7 cellular contexts compared by ENCODE assay signal in the genomic region with DNA sequence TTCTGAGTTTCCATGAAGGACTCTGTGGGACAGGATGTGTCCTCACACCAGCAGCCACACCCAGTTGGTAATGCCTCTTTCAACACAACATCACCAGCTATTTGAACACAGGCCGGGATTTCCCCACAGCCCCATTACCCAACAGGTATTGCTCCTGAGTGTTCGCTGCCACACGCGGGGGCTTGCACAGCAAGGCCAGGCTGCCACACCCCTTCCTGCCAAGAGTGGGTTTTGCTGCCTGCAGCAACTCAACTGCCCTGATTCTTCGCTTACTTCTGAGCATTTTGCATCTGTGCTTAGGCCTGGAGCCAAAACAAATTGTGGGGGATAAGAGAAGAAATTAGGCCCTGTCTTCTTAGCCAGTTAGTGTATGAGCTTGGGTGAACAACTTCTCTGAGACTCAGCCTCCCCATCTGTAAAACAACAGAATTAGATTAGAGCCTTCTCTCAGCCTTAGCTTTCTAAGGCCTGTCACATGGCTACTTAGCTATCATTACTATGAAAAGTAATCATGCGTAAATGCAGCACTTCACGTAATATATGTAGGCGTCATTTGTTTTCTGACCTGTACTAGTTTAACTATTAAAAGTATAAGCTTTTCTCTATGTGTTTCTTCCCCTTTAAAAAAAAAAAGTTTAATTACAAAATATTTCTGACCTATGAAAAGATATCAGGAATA. TPM values are rescaled to one million over a fixed set of nuclear protein-coding genes. Genes with fewer than 3 reads are reported as not detected.
DNase-seq lines count a peak whose midpoint lies in the region; ATAC-seq and TF ChIP-seq lines count a peak whose summit lies in the region.

No MANE protein-coding gene starts in this region.

- no peaks in the 10 kb centered on the region for H3K9me3 ChIP-seq in gastroesophageal sphincter
- no peaks in the 10 kb centered on the region for H3K9me3 ChIP-seq in SK-N-SH

- no peak overlapping the region for H2AFZ ChIP-seq in SK-N-SH (ENCODE audit: low read depth)

- H3K4me1 ChIP-seq in gastroesophageal sphincter, result peaks cover 0 to 6% (median 0%) of the 10 kb centered on the region in 3 donors
- no peaks in the 10 kb centered on the region for H3K4me1 ChIP-seq in SK-N-SH (ENCODE audit: control insufficient read depth in 1 of 2, insufficient read depth in 2 of 2, low read depth in 1 of 2, low read length in 1 of 2)

- no peak for TF ChIP-seq RAD21 in SK-N-SH (IDR thresholded peaks at IDR 0.05; ENCODE audit: low read length)

- no peak overlapping the region for H3K9ac ChIP-seq in SK-N-SH

- TF ChIP-seq EP300 in gastroesophageal sphincter (IDR thresholded peaks at IDR 0.05) (no peak), SK-N-SH (IDR thresholded peaks at IDR 0.05; ENCODE audit: borderline replicate concordance in 1 of 2, low read depth in 1 of 2, low read length in 1 of 2) (no peak)

- TF ChIP-seq CTCF in gastroesophageal sphincter (IDR thresholded peaks at IDR 0.05) (no peak), SK-N-SH (IDR thresholded peaks at IDR 0.05) (no peak)

- TF ChIP-seq POLR2A in gastroesophageal sphincter (IDR thresholded peaks at IDR 0.05), result no peak

- H3F3A ChIP-seq in SK-N-SH (replicated peaks; ENCODE audit: insufficient read depth), result no peaks in the 10 kb centered on the region

- DNase-seq in NOMO-1 treated with DMSO at 0.1 percent for 48 hours (lab: John Stamatoyannopoulos, UW; ENCODE audit: unreplicated experiment), result peak; percentile 91
- peak; percentile 28 for DNase-seq in activated T-cell treated with anti-CD3 and anti-CD28 coated beads for 1 hour (ENCODE audit: low read depth)
- peak in 5 of 6 experiments; percentile 8 to 64 (median 42) for DNase-seq in stimulated activated naive CD4-positive, alpha-beta T cell (lab: John Stamatoyannopoulos, UW)
- DNase-seq in NCI-H510A (lab: John Stamatoyannopoulos, UW), result no peak
- no peak for DNase-seq in SK-N-SH

- CTCF ChIA-PET in SK-N-SH (lab: Yijun Ruan, JAX), result interaction anchor here (0.7 to 9.9 kb wide), 23 partner anchors 10 to 807 kb away, joined by 3 to 173 read pairs (median 6); a partner anchor contains a TSS

- H3K79me2 ChIP-seq in SK-N-SH (ENCODE audit: insufficient read depth), result no peaks in the 10 kb centered on the region

- WGBS in gastroesophageal sphincter (ENCODE audit: low coverage in 1 of 2), 2 donors, result 78 to 94% methylated on average over 3 to 7 of the region's 8 CpGs
- 81% methylated on average over 6 of the region's 8 CpGs for WGBS in SK-N-SH (ENCODE audit: low lambda C conversion rate)

- H3K27ac ChIP-seq in gastroesophageal sphincter, result no peak overlapping the region
- no peak overlapping the region for H3K27ac ChIP-seq in SK-N-SH (ENCODE audit: low read depth in 2 of 2, low read length in 1 of 2)

- no peak overlapping the region for H3K4me2 ChIP-seq in SK-N-SH

- H4K20me1 ChIP-seq in SK-N-SH (ENCODE audit: insufficient read depth), result no peaks in the 10 kb centered on the region

- H3K27me3 ChIP-seq in gastroesophageal sphincter (no peaks in the 10 kb centered on the region), SK-N-SH (ENCODE audit: insufficient read depth) (no peaks in the 10 kb centered on the region)

- H3K36me3 ChIP-seq in gastroesophageal sphincter (no peaks in the 10 kb centered on the region), SK-N-SH (replicated peaks in 1 of 2; ENCODE audit: control insufficient read depth in 1 of 2, insufficient read depth in 2 of 2, low read length in 1 of 2) (no peaks in the 10 kb centered on the region)

- peak; percentile 42 for ATAC-seq in gastroesophageal sphincter
- no peak for ATAC-seq in HG03439 (IDR thresholded peaks at IDR 0.05; ENCODE audit: unreplicated experiment)

- POLR2A ChIA-PET in SK-N-SH (lab: Yijun Ruan, JAX), result no interaction called here

- H3K9me2 ChIP-seq in SK-N-SH, result no peaks in the 10 kb centered on the region

- no peak overlapping the region for H3K4me3 ChIP-seq in gastroesophageal sphincter
- H3K4me3 ChIP-seq in SK-N-SH (ENCODE audit: low read depth in 2 of 2, low read length in 1 of 2), result no peak overlapping the region

TF ChIP-seq in SK-N-SH, 30 proteins besides CTCF, POLR2A, EP300 and RAD21:
- TF ChIP-seq GATA2 (CRISPR knock-in tag; IDR thresholded peaks at IDR 0.05) (no peak), NRF1 (IDR thresholded peaks at IDR 0.05; ENCODE audit: low read depth, low read length) (no peak)
- TF ChIP-seq, protein P1, sequence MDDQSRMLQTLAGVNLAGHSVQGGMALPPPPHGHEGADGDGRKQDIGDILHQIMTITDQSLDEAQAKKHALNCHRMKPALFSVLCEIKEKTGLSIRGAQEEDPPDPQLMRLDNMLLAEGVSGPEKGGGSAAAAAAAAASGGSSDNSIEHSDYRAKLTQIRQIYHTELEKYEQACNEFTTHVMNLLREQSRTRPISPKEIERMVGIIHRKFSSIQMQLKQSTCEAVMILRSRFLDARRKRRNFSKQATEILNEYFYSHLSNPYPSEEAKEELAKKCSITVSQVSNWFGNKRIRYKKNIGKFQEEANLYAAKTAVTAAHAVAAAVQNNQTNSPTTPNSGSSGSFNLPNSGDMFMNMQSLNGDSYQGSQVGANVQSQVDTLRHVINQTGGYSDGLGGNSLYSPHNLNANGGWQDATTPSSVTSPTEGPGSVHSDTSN (IDR thresholded peaks at IDR 0.05), result no peak
- TF ChIP-seq, protein P2, sequence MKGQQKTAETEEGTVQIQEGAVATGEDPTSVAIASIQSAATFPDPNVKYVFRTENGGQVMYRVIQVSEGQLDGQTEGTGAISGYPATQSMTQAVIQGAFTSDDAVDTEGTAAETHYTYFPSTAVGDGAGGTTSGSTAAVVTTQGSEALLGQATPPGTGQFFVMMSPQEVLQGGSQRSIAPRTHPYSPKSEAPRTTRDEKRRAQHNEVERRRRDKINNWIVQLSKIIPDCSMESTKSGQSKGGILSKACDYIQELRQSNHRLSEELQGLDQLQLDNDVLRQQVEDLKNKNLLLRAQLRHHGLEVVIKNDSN (IDR thresholded peaks at IDR 0.05; ENCODE audit: borderline replicate concordance, low read depth), result no peak

RNA-seq across cellular contexts. Expression of a gene that starts 20.0 kb away (rescaled TPM):
- total RNA-seq in gastroesophageal sphincter, result 10 to 100 TPM; 36.3 to 55.4 (median 42.9) TPM
- 112 and 113 TPM in 2 replicates for polyA plus RNA-seq in SK-N-SH (2012; rRNA removed)
- 120 and 133 TPM in 2 replicates for polyA plus RNA-seq in SK-N-SH (2012; cell fraction: cytosol; rRNA removed)
- 79.8 and 105 TPM in 2 replicates for polyA plus RNA-seq in SK-N-SH (2012; cell fraction: nucleus; rRNA removed)

Comparison
In these comparisons a context has a peak if more than half of its experiments do, and no peak if none do; other contexts are left out.
1. DNase-seq: peak in NOMO-1 treated with DMSO at 0.1 percent for 48 hours (single experiment), activated T-cell treated with anti-CD3 and anti-CD28 coated beads for 1 hour (single experiment) and stimulated activated naive CD4-positive, alpha-beta T cell (5 of 6); none in NCI-H510A (single experiment) and SK-N-SH (single experiment).